In genomic region chr2:234241656-234242445, GRCh38 we compare ENCODE assay signal across 14 cellular contexts.
DNase-seq lines count a peak whose midpoint lies in the region; ATAC-seq and TF ChIP-seq lines count a peak whose summit lies in the region.
"Had no signal": no experiment of that assay in that cellular context is flagged by ENCODE, and none has a peak within 500 bp of the region (broad histone marks: within the 10 kb centered on the region; RNA-seq: fewer than 3 reads in every experiment).

No MANE protein-coding gene starts in this region.

- peaks cover 23% of the 10 kb centered on the region for H3K36me3 Mint-ChIP-seq in nephron progenitor cell (ENCODE audit: low read depth)
- H3K36me3 Mint-ChIP-seq in activated CD4-positive, alpha-beta memory T cell treated with anti-CD3 and anti-CD28 coated beads for 36 hours: no peaks in the 10 kb centered on the region

- peaks cover 3% of the 10 kb centered on the region for H3K27me3 Mint-ChIP-seq in nephron progenitor cell (ENCODE audit: low read depth, poor library complexity)
- no peaks in the 10 kb centered on the region for H3K27me3 Mint-ChIP-seq in activated CD4-positive, alpha-beta memory T cell treated with anti-CD3 and anti-CD28 coated beads for 36 hours
- H3K27me3 Mint-ChIP-seq: CD8-positive, alpha-beta memory T cell had no signal

- peaks cover 52% of the 10 kb centered on the region for H3K4me1 Mint-ChIP-seq in nephron progenitor cell
- peaks cover 10% of the 10 kb centered on the region for H3K4me1 Mint-ChIP-seq in activated CD4-positive, alpha-beta memory T cell treated with anti-CD3 and anti-CD28 coated beads for 36 hours (ENCODE audit: low read depth)

- POLR2A ChIA-PET in BJ (lab: Charles Lee): no interaction called here
- POLR2A ChIA-PET in activated CD4-positive, alpha-beta memory T cell treated with anti-CD3 and anti-CD28 coated beads for 36 hours (lab: Charles Lee): no interaction called here

- DNase-seq in BJ (ENCODE audit: low read depth) (peak; percentile 51), MG63 (peak; percentile 89), dermis blood vessel endothelial cell (peak; percentile 56), nephron progenitor cell (peak; percentile 54), CD1c-positive myeloid dendritic cell (ENCODE audit: extremely low spot score) (no peak)
- no peak for DNase-seq in activated CD4-positive, alpha-beta memory T cell treated with anti-CD3 and anti-CD28 coated beads for 36 hours
- no peak for DNase-seq in activated T-cell treated with anti-CD3 and anti-CD28 coated beads, Interleukin-2, amount 50 U/mL, for 48 hours
- DNase-seq: body of pancreas; CD8-positive, alpha-beta memory T cell; esophagus squamous epithelium; NCI-H1436 treated with DMSO at 0.1 percent for 48 hours; stimulated activated CD4-positive, alpha-beta T cell treated with anti-CD3 and anti-CD28 coated beads, Interleukin-4, amount 100 ng/mL, for 4 hours had no signal

- intact Hi-C loops in activated CD4-positive, alpha-beta memory T cell treated with anti-CD3 and anti-CD28 coated beads for 36 hours (cut with micrococcal nuclease): no loop called here

- CTCF ChIA-PET in BJ (lab: Yijun Ruan, JAX): interaction anchor here (0.6 to 1.3 kb wide), 8 partner anchors 9 to 726 kb away, joined by 3 to 5 read pairs (median 3); no protein-coding TSS in a partner anchor
- CTCF ChIA-PET in activated CD4-positive, alpha-beta memory T cell treated with anti-CD3 and anti-CD28 coated beads for 36 hours (lab: Charles Lee): interaction anchor here (0.8 kb wide), 2 partner anchors 232 to 303 kb away, joined by 3 read pairs; no protein-coding TSS in a partner anchor

- H3K9me3 Mint-ChIP-seq in nephron progenitor cell: peaks cover 39% of the 10 kb centered on the region
- H3K9me3 Mint-ChIP-seq in activated CD4-positive, alpha-beta memory T cell treated with anti-CD3 and anti-CD28 coated beads for 36 hours: peaks cover 2% of the 10 kb centered on the region

- H3K9me3 ChIP-seq in MG63: peaks cover 4% of the 10 kb centered on the region; the same call in 1 of the 2 replicates
- H3K9me3 ChIP-seq: body of pancreas, esophagus squamous epithelium had no signal

- TF ChIP-seq CTCF in BJ (IDR thresholded peaks at IDR 0.05; ENCODE audit: insufficient read depth, low read depth, low read length) (no peak), nephron progenitor cell (IDR thresholded peaks at IDR 0.05) (no peak)

- H3K4me3 ChIP-seq in BJ (ENCODE audit: low read depth, low read length) (no peak overlapping the region), MG63 (no peak overlapping the region)
- H3K4me3 ChIP-seq: body of pancreas, esophagus squamous epithelium had no signal

- no peak for ATAC-seq in HG02938 (IDR thresholded peaks at IDR 0.05; ENCODE audit: unreplicated experiment)
- ATAC-seq: body of pancreas, left lobe of liver had no signal

- H3K27me3 ChIP-seq in BJ (ENCODE audit: control insufficient read depth, insufficient read depth, low read length) (no peaks in the 10 kb centered on the region), MG63 (no peaks in the 10 kb centered on the region)
- H3K27me3 ChIP-seq: body of pancreas had no signal

- H3K27ac Mint-ChIP-seq in nephron progenitor cell: peak overlapping the region; percentile 70
- no peak overlapping the region for H3K27ac Mint-ChIP-seq in activated CD4-positive, alpha-beta memory T cell treated with anti-CD3 and anti-CD28 coated beads for 36 hours

- H3K4me3 Mint-ChIP-seq in nephron progenitor cell: peak overlapping the region; percentile 52
- no peak overlapping the region for H3K4me3 Mint-ChIP-seq in activated CD4-positive, alpha-beta memory T cell treated with anti-CD3 and anti-CD28 coated beads for 36 hours
- H3K4me3 Mint-ChIP-seq: CD8-positive, alpha-beta memory T cell had no signal

- no peaks in the 10 kb centered on the region for H3K36me3 ChIP-seq in BJ (ENCODE audit: control insufficient read depth, insufficient read depth, low read length)
- no peaks in the 10 kb centered on the region for H3K36me3 ChIP-seq in MG63
- H3K36me3 ChIP-seq: esophagus squamous epithelium had no signal

Comparison
In these comparisons a context has a peak if more than half of its experiments do, and no peak if none do; other contexts are left out.
1. DNase-seq: peak in BJ (single experiment), MG63 (single experiment), dermis blood vessel endothelial cell (single experiment) and nephron progenitor cell (single experiment); none in activated CD4-positive, alpha-beta memory T cell treated with anti-CD3 and anti-CD28 coated beads for 36 hours (single experiment), activated T-cell treated with anti-CD3 and anti-CD28 coated beads, Interleukin-2, amount 50 U/mL, for 48 hours (0 of 2) and CD1c-positive myeloid dendritic cell (single experiment).